Comparison of ENCODE assay signal across 8 cellular contexts in the genomic region with DNA sequence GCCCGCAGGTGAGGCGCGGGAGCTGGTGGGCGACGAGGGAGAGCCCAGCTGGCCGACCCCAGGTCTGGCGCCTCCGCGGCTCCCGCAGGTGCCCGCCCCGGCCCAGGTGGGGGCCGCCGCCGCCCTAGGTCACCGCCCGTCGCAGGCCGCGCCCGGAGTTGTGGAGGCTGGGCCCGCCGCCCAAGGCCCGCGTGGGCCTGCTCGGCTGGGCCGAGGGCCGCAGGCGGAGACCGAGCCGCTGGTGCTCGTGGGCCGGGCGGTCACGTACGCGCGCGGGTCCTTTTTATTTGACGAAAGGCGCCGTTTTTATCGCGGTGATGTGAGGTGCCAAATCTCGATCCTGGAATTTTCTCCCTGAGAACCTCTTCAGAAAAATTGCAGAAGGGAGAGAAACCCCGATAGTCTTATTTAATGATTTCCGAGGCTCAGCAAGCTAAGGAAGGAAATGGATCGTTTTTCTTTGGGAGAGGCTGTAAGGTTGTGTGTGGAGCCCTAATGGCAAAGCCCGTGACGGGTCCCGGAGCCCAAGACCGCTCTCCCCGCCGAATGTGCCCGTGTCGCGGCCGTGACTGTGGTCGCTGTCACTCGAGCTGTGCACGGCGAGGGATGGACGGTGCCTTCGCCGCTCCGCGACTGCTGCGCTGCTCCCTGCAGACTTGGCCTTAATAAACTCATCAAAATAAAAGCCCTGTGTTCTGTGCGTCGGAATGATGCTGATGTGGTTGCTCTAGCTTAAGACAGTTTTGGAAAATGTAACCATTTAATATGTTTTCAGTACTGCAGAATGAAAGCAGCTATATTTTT. TPM values are rescaled to one million over a fixed set of nuclear protein-coding genes. Genes with fewer than 3 reads are reported as not detected.
DNase-seq lines count a peak whose midpoint lies in the region; ATAC-seq and TF ChIP-seq lines count a peak whose summit lies in the region.

No MANE protein-coding gene starts in this region.

- intact Hi-C loops in activated B cell treated with CpG ODN at 0.5 μM for 24 hours (cut with micrococcal nuclease), result loop anchor here (1.0 to 5.0 kb wide), 10 partner anchors 7 to 671 kb away; a partner anchor contains a TSS

- H3K4me3 Mint-ChIP-seq in activated B cell treated with CpG ODN at 0.5 μM for 24 hours (peak overlapping the region; percentile 94), immature natural killer cell (peak overlapping the region; percentile 87 to 96 (median 89))

- no peaks in the 10 kb centered on the region for H3K9me3 ChIP-seq in skeletal muscle tissue (ENCODE audit: control insufficient read depth in 3 of 3, low read length in 3 of 3)

- H3K36me3 ChIP-seq in skeletal muscle tissue (ENCODE audit: control insufficient read depth in 3 of 3, insufficient read depth in 3 of 3, low read length in 3 of 3), result no peaks in the 10 kb centered on the region

- DNase-seq in ELF-1 (ENCODE audit: low read depth, low spot score) (peak; percentile 36), KBM-7 (peak; percentile 59), activated B cell treated with CpG ODN at 0.5 μM for 24 hours (peak; percentile 41), caudate nucleus (lab: John Stamatoyannopoulos, UW) (peak in 55 of 61 donors; percentile 5 to 76 (median 36)), immature natural killer cell (peak; percentile 34 to 59 (median 44)), GM19240 (ENCODE audit: insufficient read length, low spot score) (no peak)

- peak overlapping the region; percentile 91 to 94 (median 92) for H3K9ac ChIP-seq in skeletal muscle tissue (ENCODE audit: low read depth in 1 of 3, low read length in 3 of 3)

- H3K36me3 Mint-ChIP-seq in activated B cell treated with CpG ODN at 0.5 μM for 24 hours (ENCODE audit: low read depth) (peaks cover 11% of the 10 kb centered on the region), immature natural killer cell (no peaks in the 10 kb centered on the region)

- peak overlapping the region; percentile 70 for H3K27ac ChIP-seq in caudate nucleus (ENCODE audit: low read depth, low read length)
- peak overlapping the region; percentile 93 for H3K27ac ChIP-seq in skeletal muscle tissue (ENCODE audit: low read depth, low read length)

- peak; percentile 34 for ATAC-seq in GM21619 (IDR thresholded peaks at IDR 0.05; ENCODE audit: unreplicated experiment)
- peak; percentile 43 for ATAC-seq in activated B cell treated with CpG ODN at 0.5 μM for 24 hours (ENCODE audit: low read depth)

- H3K4me1 Mint-ChIP-seq in activated B cell treated with CpG ODN at 0.5 μM for 24 hours (peaks cover 52% of the 10 kb centered on the region), immature natural killer cell (peaks cover 21 to 35% of the 10 kb centered on the region in 2 donors)

- H3K27ac Mint-ChIP-seq in activated B cell treated with CpG ODN at 0.5 μM for 24 hours, result peak overlapping the region; percentile 87
- peak overlapping the region; percentile 77 to 91 (median 85) for H3K27ac Mint-ChIP-seq in immature natural killer cell

- H3K9me3 Mint-ChIP-seq in activated B cell treated with CpG ODN at 0.5 μM for 24 hours (no peaks in the 10 kb centered on the region), immature natural killer cell (no peaks in the 10 kb centered on the region)

- H3K27me3 ChIP-seq in skeletal muscle tissue (ENCODE audit: control insufficient read depth in 3 of 3, insufficient read depth in 3 of 3, low read length in 3 of 3), result no peaks in the 10 kb centered on the region

- in situ Hi-C loops in KBM-7 (cut with MboI; ENCODE audit: low pct_unique_long_range_greater_than_20kb, low sequenced_read_pairs), result no loop called here

- POLR2A ChIA-PET in activated B cell treated with CpG ODN at 0.5 μM for 24 hours (lab: Charles Lee), result interaction anchor here (0.6 to 2.3 kb wide), 11 partner anchors 32 to 671 kb away, joined by 3 to 10 read pairs (median 4); a partner anchor contains a TSS

- H3K4me1 ChIP-seq in skeletal muscle tissue (ENCODE audit: control insufficient read depth in 3 of 3, insufficient read depth in 3 of 3, low read length in 3 of 3), result peaks cover 3 to 21% (median 17%) of the 10 kb centered on the region in 3 donors

- H3K27me3 Mint-ChIP-seq in activated B cell treated with CpG ODN at 0.5 μM for 24 hours (no peaks in the 10 kb centered on the region), immature natural killer cell (ENCODE audit: low read depth in 3 of 3) (peaks cover 0 to 5% (median 4%) of the 10 kb centered on the region in 3 donors)

- no peak for TF ChIP-seq CTCF in activated B cell treated with CpG ODN at 0.5 μM for 24 hours (IDR thresholded peaks at IDR 0.05)

- CTCF ChIA-PET in activated B cell treated with CpG ODN at 0.5 μM for 24 hours (lab: Charles Lee), result interaction anchor here (0.5 to 1.1 kb wide), 2 partner anchors 40 to 232 kb away, joined by 3 read pairs; no protein-coding TSS in a partner anchor

- peak overlapping the region; percentile 89 to 93 (median 92) for H3K4me3 ChIP-seq in skeletal muscle tissue (ENCODE audit: low read length in 3 of 3)

RNA-seq across cellular contexts. Expression of a gene that starts 0.6 kb away (rescaled TPM):
- total RNA-seq in activated B cell treated with CpG ODN at 0.5 μM for 24 hours (58.3 and 62.0 TPM in 2 replicates), skeletal muscle tissue (83.0 TPM)
- 10 to 100 TPM; 19.1 to 57.9 (median 43.2) TPM for polyA plus RNA-seq in immature natural killer cell

RNA-seq across cellular contexts. Expression of a gene that starts 28.4 kb away (rescaled TPM):
- total RNA-seq in activated B cell treated with CpG ODN at 0.5 μM for 24 hours (0.24 TPM in 1 of 2 replicates, not detected in the other), skeletal muscle tissue (not detected)
- polyA plus RNA-seq in immature natural killer cell, result not detected
